23 cellular contexts compared by ENCODE assay signal in genomic region chr20:41100001-41100480, GRCh38. TPM values are rescaled to one million over a fixed set of nuclear protein-coding genes. Genes with fewer than 3 reads are reported as not detected.
DNase-seq lines count a peak whose midpoint lies in the region; ATAC-seq and TF ChIP-seq lines count a peak whose summit lies in the region.
"Had no signal": no experiment of that assay in that cellular context is flagged by ENCODE, and none has a peak within 500 bp of the region (broad histone marks: within the 10 kb centered on the region; RNA-seq: fewer than 3 reads in every experiment).

No MANE protein-coding gene starts in this region.

- peak; percentile 36 for DNase-seq in EH (ENCODE audit: low read depth)
- DNase-seq in GM23248 = peak; percentile 30
- DNase-seq in iris pigment epithelial cell (ENCODE audit: low read depth) = peak; percentile 19
- DNase-seq in NCI-H1105 (lab: John Stamatoyannopoulos, UW) = no peak
- no peak for DNase-seq in hypothalamus (lab: John Stamatoyannopoulos, UW)
- DNase-seq: Caco-2; CD4-positive, alpha-beta memory T cell; DND-41; GDM1; GOT3; HCEC 1CT; NCI-H1092; NCI-H1436 treated with DMSO at 0.1 percent for 48 hours; NCI-H1930; NCI-H2227 treated with DMSO at 0.1 percent for 48 hours; NCI-H524; OCI-M1 had no signal

- H3K9ac ChIP-seq in GM23248 = no peak overlapping the region
- H3K9ac ChIP-seq: BLaER1 treated with 17β-estradiol and CSF1 and Interleukin-3, amounts not matched to agents 10 nM and 100 nM had no signal

- H3K36me3 ChIP-seq in GM23248 (ENCODE audit: low read depth) = peaks cover 65% of the 10 kb centered on the region

- H3K27me3 ChIP-seq in GM23248 (replicated peaks; ENCODE audit: insufficient read depth) = no peaks in the 10 kb centered on the region
- H3K27me3 ChIP-seq: BLaER1 treated with 17β-estradiol and CSF1 and Interleukin-3, amounts not matched to agents 10 nM and 100 nM; SJSA1 had no signal

- H3K4me3 ChIP-seq in GM23248 = no peak overlapping the region
- H3K4me3 ChIP-seq: BLaER1 treated with 17β-estradiol and CSF1 and Interleukin-3, amounts not matched to agents 10 nM and 100 nM; K562; SJSA1 had no signal

- H3F3A ChIP-seq in GM23248 (ENCODE audit: insufficient read depth) = peaks cover 27% of the 10 kb centered on the region

- H3K27ac ChIP-seq in GM23248 (no peak overlapping the region), VCaP (peak overlapping the region; percentile 77)
- H3K27ac ChIP-seq: BLaER1 treated with 17β-estradiol and CSF1 and Interleukin-3, amounts not matched to agents 10 nM and 100 nM; SJSA1 had no signal

- in situ Hi-C loops in GM23248 (cut with MboI) = no loop called here

- H4K20me1 ChIP-seq in GM23248 (ENCODE audit: insufficient read depth) = no peaks in the 10 kb centered on the region

- H3K9me3 ChIP-seq in GM23248 (ENCODE audit: low read depth) = no peaks in the 10 kb centered on the region
- H3K9me3 ChIP-seq: BLaER1 treated with 17β-estradiol and CSF1 and Interleukin-3, amounts not matched to agents 10 nM and 100 nM; Caco-2; SJSA1 had no signal

- H3K4me1 ChIP-seq in GM23248 (ENCODE audit: insufficient read depth) = peaks cover 22% of the 10 kb centered on the region
- H3K4me1 ChIP-seq: BLaER1 treated with 17β-estradiol and CSF1 and Interleukin-3, amounts not matched to agents 10 nM and 100 nM; Caco-2; SJSA1 had no signal

- H3K4me2 ChIP-seq in GM23248 (ENCODE audit: unreplicated experiment) = no peak overlapping the region
- H3K4me2 ChIP-seq: BLaER1 treated with 17β-estradiol and CSF1 and Interleukin-3, amounts not matched to agents 10 nM and 100 nM had no signal

- H3K9me2 ChIP-seq in GM23248 (ENCODE audit: insufficient read depth) = no peaks in the 10 kb centered on the region

- WGBS in GM23248 (ENCODE audit: low coverage in 1 of 2, low lambda C conversion rate in 2 of 2, missing lambda C conversion rate in 2 of 2), 2 experiments = 88 to 89% methylated on average over 9 of the region's 9 CpGs

- no peak for TF ChIP-seq CTCF in VCaP (conservative IDR thresholded peaks at IDR 0.05)

- H2AFZ ChIP-seq in GM23248 = no peak overlapping the region

- no peak for ATAC-seq in GM19328 (IDR thresholded peaks at IDR 0.05; ENCODE audit: unreplicated experiment)
- ATAC-seq: K562, Right ventricle myocardium inferior had no signal

- H3K79me2 ChIP-seq in GM23248 (ENCODE audit: insufficient read depth) = 0 out of 2 replicates have a peak, but pooled peaks cover 4% of the 10 kb centered on the region

RNA-seq across cellular contexts. Expression of gene PLCG1, which starts 37.3 kb away (rescaled TPM):
- total RNA-seq in GM23248 (2014; rRNA removed; shearing (Covaris generic)) = 29.8 and 32.6 TPM in 2 replicates
- 4.8 and 8.3 TPM in 2 replicates for polyA plus RNA-seq in GM23248 (2016; fragmentation: Nextera tagmentation; extraction: Ambion mirVana)

Comparison
In these comparisons a context has a peak if more than half of its experiments do, and no peak if none do; other contexts are left out.
1. DNase-seq: peak in EH (single experiment), GM23248 (single experiment) and iris pigment epithelial cell (single experiment); none in NCI-H1105 (single experiment) and hypothalamus (0 of 51).